In the genomic region with DNA sequence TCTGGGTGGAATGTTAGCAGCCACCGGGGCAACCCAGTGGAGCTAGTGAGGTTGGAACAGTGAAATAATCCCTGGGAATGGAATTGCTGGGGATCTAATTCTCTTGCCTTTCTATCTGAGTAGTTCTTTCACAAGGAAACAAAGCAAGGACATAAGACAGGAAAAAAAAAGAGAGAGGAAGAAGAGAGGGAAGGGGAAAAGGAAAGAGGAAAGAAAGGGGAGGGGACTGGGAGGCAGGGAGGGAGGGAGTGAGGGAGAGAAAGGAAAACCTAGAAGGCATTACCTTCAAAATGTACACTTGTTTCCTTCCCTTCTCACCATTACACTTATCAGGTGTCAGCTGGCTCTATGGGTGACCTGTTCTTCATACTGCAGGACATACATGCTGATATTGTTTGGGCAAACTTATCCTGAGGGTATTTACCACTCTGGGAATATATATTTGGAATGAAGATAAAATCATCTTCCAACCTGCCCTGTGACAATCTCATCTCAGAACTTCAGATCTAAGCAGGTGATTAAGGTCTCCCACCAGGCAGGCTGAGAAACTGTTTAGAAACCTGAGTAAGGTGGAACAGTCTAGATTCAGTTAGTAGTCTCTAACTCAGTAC, we compare ENCODE assay signal across 19 cellular contexts.
"Had no signal": no experiment of that assay in that cellular context is flagged by ENCODE, and none has a peak within 500 bp of the region (broad histone marks: within the 10 kb centered on the region; RNA-seq: fewer than 3 reads in every experiment).

No MANE protein-coding gene starts in this region.

- H3K4me3 Mint-ChIP-seq: effector memory CD8-positive, alpha-beta T cell; naive thymus-derived CD8-positive, alpha-beta T cell; T-cell had no signal

- DNase-seq: activated CD4-positive, alpha-beta T cell treated with anti-CD3 and anti-CD28 coated beads for 48 hours; activated CD4-positive, CD25-positive, alpha-beta regulatory T cell; activated CD8-positive, alpha-beta memory T cell treated with anti-CD3 and anti-CD28 coated beads, Interleukin-2, amount 50 U/mL, for 4 hours; activated effector memory CD4-positive, alpha-beta T cell treated with anti-CD3 and anti-CD28 coated beads, Interleukin-2, amount 50 U/mL, for 16 hours; activated T-cell treated with anti-CD3 and anti-CD28 coated beads, Interleukin-2, amount 50 U/mL, for 48 hours; amniotic stem cell; effector memory CD8-positive, alpha-beta T cell; kidney; mesenchymal stem cell; naive thymus-derived CD8-positive, alpha-beta T cell; ovary; spleen; stimulated activated CD4-positive, alpha-beta T cell treated with anti-CD3 and anti-CD28 coated beads, Interleukin-4, amount 100 ng/mL, for 4 hours; stimulated activated naive CD4-positive, alpha-beta T cell; T-cell; upper lobe of right lung had no signal

- H3K27me3 Mint-ChIP-seq: effector memory CD8-positive, alpha-beta T cell; naive thymus-derived CD8-positive, alpha-beta T cell; T-cell had no signal

- H3K27me3 ChIP-seq: cardiac muscle cell, ovary, spleen, upper lobe of right lung had no signal

- H3K27ac ChIP-seq: cardiac muscle cell, epithelial cell of prostate, ovary, upper lobe of right lung had no signal

- H3K4me3 ChIP-seq: cardiac muscle cell, ovary, spleen, upper lobe of right lung had no signal

- H3K9me3 Mint-ChIP-seq: activated naive CD4-positive, alpha-beta T cell treated with anti-CD3 and anti-CD28 coated beads, Interleukin-2, amount 50 U/mL, for 72 hours; effector memory CD8-positive, alpha-beta T cell; naive thymus-derived CD8-positive, alpha-beta T cell; T-cell had no signal

- H3K4me1 ChIP-seq: upper lobe of right lung had no signal

- H3K36me3 ChIP-seq: cardiac muscle cell, ovary had no signal

- H3K9me3 ChIP-seq: ovary, spleen, upper lobe of right lung had no signal

- H3K36me3 Mint-ChIP-seq: activated naive CD4-positive, alpha-beta T cell treated with anti-CD3 and anti-CD28 coated beads, Interleukin-2, amount 50 U/mL, for 72 hours had no signal

- H3K27ac Mint-ChIP-seq: activated naive CD4-positive, alpha-beta T cell treated with anti-CD3 and anti-CD28 coated beads, Interleukin-2, amount 50 U/mL, for 72 hours had no signal

- ATAC-seq: activated naive CD4-positive, alpha-beta T cell treated with anti-CD3 and anti-CD28 coated beads, Interleukin-2, amount 50 U/mL, for 72 hours; effector memory CD8-positive, alpha-beta T cell; naive thymus-derived CD8-positive, alpha-beta T cell; T-cell; upper lobe of right lung had no signal
